2 cellular contexts compared by ENCODE assay signal in the genomic region with DNA sequence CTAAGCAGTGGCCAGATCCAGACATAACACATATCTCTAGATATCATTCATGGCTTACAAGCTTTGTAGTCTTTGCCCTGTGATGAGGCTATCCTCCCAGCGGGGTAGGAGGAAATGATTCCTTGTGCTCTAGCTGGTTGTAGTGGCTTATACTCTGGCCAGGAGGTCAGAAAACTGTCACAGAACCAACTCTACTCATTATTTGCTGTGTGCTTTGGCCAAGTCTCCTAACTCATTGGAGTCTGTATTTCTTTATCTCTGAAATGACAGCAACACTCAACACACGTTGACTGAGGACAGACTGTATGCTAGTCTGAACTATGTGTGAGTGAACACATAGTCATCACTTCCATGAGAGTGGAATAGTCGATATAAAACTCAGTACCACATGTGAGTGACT.
TF ChIP-seq lines count a peak whose summit lies in the region.

No MANE protein-coding gene starts in this region.

TF ChIP-seq in SK-N-SH treated with all-trans-retinoic acid at 6 μM for 48 hours, 23 proteins besides CTCF, POLR2A, EP300 and RAD21 (continued from another document):
- TF ChIP-seq ZNF565 (CRISPR knock-in tag; conservative IDR thresholded peaks at IDR 0.05; ENCODE audit: low read depth) (no peak), TCF4 (CRISPR knock-in tag; IDR thresholded peaks at IDR 0.05; ENCODE audit: borderline replicate concordance) (no peak), ZFP3 (CRISPR knock-in tag; IDR thresholded peaks at IDR 0.05) (no peak), BACH2 (CRISPR knock-in tag; IDR thresholded peaks at IDR 0.05; ENCODE audit: borderline replicate concordance) (no peak), ZNF8 (CRISPR knock-in tag; IDR thresholded peaks at IDR 0.05) (no peak), PATZ1 (CRISPR knock-in tag; IDR thresholded peaks at IDR 0.05; ENCODE audit: borderline replicate concordance) (no peak), OSR1 (CRISPR knock-in tag; IDR thresholded peaks at IDR 0.05) (no peak), ZFP30 (CRISPR knock-in tag; IDR thresholded peaks at IDR 0.05) (no peak), ZNF70 (CRISPR knock-in tag; IDR thresholded peaks at IDR 0.05) (no peak)
- TF ChIP-seq, protein P1, sequence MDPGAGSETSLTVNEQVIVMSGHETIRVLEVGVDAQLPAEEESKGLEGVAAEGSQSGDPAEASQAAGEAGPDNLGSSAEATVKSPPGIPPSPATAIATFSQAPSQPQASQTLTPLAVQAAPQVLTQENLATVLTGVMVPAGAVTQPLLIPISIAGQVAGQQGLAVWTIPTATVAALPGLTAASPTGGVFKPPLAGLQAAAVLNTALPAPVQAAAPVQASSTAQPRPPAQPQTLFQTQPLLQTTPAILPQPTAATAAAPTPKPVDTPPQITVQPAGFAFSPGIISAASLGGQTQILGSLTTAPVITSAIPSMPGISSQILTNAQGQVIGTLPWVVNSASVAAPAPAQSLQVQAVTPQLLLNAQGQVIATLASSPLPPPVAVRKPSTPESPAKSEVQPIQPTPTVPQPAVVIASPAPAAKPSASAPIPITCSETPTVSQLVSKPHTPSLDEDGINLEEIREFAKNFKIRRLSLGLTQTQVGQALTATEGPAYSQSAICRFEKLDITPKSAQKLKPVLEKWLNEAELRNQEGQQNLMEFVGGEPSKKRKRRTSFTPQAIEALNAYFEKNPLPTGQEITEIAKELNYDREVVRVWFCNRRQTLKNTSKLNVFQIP (CRISPR knock-in tag; IDR thresholded peaks at IDR 0.05; ENCODE audit: borderline replicate concordance, low read depth): no peak

TF ChIP-seq in SK-N-SH, 30 proteins besides CTCF, POLR2A, EP300 and RAD21 (continued from another document):
- TF ChIP-seq NFIC (IDR thresholded peaks at IDR 0.05; ENCODE audit: borderline replicate concordance): no peak
- no peak for TF ChIP-seq FOXM1 (IDR thresholded peaks at IDR 0.05; ENCODE audit: low read depth)
- TF ChIP-seq MEF2A (IDR thresholded peaks at IDR 0.05; ENCODE audit: borderline replicate concordance, low read depth): no peak
- TF ChIP-seq, protein P2, sequence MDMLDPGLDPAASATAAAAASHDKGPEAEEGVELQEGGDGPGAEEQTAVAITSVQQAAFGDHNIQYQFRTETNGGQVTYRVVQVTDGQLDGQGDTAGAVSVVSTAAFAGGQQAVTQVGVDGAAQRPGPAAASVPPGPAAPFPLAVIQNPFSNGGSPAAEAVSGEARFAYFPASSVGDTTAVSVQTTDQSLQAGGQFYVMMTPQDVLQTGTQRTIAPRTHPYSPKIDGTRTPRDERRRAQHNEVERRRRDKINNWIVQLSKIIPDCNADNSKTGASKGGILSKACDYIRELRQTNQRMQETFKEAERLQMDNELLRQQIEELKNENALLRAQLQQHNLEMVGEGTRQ (IDR thresholded peaks at IDR 0.05; ENCODE audit: borderline replicate concordance, low read depth, low read length): no peak
- no peak for TF ChIP-seq ZBTB33 (IDR thresholded peaks at IDR 0.05; ENCODE audit: borderline replicate concordance, low read depth)
- no peak for TF ChIP-seq CHD2 (IDR thresholded peaks at IDR 0.05; ENCODE audit: low read length, partially characterized antibody)
